ENCODE assay signal across 1 cellular context in the genomic region with DNA sequence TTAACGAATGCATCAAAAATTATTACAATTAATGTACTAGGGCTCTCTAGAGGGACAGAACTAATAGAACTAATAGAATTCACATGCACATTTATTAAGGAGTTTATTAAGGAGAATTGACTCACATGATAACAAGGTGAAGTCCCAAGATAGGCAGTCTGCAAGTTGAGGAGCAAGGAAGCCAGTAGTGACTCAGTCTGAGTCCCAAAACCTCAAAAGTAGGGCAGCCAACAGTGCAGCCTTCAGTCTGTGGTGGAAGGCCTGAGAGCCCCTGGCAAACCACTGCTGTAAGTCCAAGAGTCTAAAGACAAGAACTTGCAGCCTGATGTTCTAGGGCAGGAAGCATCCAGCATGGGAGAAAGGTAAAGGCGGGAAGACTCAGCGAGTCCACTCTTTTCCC.
TF ChIP-seq lines count a peak whose summit lies in the region.

No MANE protein-coding gene starts in this region.

TF ChIP-seq in WTC11, 78 proteins besides CTCF, POLR2A, EP300 and RAD21 (continued from another document):
- TF ChIP-seq, protein P1, sequence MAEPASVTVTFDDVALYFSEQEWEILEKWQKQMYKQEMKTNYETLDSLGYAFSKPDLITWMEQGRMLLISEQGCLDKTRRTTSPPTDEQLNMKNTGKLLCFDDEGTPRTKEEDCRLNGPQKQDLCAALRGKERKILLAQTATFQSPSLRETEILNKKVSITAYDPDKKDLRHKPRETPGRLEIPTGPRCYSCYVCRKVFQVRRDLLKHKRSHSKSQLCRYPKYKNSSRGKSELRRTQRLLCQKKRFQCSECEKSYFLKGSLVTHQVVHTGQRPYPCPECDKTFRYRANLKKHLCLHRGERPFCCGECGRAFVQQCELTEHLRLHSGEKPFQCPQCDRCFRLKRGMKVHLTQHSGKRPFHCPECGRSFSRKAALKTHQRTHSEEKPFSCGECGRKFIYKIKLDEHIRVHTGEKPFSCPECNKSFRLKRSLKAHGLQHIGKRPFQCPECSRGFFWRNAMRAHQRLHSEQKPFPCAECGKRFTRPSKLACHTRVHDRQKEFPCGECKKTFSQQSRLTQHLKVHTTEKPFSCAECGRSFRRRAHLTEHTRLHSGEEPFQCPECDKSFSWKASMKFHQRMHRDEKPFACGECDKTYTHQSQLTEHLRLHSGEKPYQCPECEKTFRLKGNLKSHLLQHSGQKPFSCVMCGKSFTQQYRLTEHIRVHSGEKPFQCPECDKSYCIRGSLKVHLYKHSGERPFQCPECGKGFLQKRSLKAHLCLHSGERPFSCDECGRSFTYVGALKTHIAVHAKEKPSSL (CRISPR knock-in tag; conservative IDR thresholded peaks at IDR 0.05), result no peak
- TF ChIP-seq FOXP1 (CRISPR knock-in tag; IDR thresholded peaks at IDR 0.05; ENCODE audit: borderline replicate concordance) (no peak), ZNF138 (CRISPR knock-in tag; conservative IDR thresholded peaks at IDR 0.05) (no peak), CREB1 (CRISPR knock-in tag; IDR thresholded peaks at IDR 0.05) (no peak), SMAD3 (CRISPR knock-in tag; IDR thresholded peaks at IDR 0.05; ENCODE audit: borderline replicate concordance) (no peak), ZNF232 (CRISPR knock-in tag; IDR thresholded peaks at IDR 0.05) (no peak)
- TF ChIP-seq, protein P2, sequence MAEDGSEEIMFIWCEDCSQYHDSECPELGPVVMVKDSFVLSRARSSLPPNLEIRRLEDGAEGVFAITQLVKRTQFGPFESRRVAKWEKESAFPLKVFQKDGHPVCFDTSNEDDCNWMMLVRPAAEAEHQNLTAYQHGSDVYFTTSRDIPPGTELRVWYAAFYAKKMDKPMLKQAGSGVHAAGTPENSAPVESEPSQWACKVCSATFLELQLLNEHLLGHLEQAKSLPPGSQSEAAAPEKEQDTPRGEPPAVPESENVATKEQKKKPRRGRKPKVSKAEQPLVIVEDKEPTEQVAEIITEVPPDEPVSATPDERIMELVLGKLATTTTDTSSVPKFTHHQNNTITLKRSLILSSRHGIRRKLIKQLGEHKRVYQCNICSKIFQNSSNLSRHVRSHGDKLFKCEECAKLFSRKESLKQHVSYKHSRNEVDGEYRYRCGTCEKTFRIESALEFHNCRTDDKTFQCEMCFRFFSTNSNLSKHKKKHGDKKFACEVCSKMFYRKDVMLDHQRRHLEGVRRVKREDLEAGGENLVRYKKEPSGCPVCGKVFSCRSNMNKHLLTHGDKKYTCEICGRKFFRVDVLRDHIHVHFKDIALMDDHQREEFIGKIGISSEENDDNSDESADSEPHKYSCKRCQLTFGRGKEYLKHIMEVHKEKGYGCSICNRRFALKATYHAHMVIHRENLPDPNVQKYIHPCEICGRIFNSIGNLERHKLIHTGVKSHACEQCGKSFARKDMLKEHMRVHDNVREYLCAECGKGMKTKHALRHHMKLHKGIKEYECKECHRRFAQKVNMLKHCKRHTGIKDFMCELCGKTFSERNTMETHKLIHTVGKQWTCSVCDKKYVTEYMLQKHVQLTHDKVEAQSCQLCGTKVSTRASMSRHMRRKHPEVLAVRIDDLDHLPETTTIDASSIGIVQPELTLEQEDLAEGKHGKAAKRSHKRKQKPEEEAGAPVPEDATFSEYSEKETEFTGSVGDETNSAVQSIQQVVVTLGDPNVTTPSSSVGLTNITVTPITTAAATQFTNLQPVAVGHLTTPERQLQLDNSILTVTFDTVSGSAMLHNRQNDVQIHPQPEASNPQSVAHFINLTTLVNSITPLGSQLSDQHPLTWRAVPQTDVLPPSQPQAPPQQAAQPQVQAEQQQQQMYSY (CRISPR knock-in tag; IDR thresholded peaks at IDR 0.05), result no peak
- TF ChIP-seq, protein P3, sequence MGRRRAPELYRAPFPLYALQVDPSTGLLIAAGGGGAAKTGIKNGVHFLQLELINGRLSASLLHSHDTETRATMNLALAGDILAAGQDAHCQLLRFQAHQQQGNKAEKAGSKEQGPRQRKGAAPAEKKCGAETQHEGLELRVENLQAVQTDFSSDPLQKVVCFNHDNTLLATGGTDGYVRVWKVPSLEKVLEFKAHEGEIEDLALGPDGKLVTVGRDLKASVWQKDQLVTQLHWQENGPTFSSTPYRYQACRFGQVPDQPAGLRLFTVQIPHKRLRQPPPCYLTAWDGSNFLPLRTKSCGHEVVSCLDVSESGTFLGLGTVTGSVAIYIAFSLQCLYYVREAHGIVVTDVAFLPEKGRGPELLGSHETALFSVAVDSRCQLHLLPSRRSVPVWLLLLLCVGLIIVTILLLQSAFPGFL (CRISPR knock-in tag; IDR thresholded peaks at IDR 0.05; ENCODE audit: borderline replicate concordance), result no peak
- TF ChIP-seq, protein P4, sequence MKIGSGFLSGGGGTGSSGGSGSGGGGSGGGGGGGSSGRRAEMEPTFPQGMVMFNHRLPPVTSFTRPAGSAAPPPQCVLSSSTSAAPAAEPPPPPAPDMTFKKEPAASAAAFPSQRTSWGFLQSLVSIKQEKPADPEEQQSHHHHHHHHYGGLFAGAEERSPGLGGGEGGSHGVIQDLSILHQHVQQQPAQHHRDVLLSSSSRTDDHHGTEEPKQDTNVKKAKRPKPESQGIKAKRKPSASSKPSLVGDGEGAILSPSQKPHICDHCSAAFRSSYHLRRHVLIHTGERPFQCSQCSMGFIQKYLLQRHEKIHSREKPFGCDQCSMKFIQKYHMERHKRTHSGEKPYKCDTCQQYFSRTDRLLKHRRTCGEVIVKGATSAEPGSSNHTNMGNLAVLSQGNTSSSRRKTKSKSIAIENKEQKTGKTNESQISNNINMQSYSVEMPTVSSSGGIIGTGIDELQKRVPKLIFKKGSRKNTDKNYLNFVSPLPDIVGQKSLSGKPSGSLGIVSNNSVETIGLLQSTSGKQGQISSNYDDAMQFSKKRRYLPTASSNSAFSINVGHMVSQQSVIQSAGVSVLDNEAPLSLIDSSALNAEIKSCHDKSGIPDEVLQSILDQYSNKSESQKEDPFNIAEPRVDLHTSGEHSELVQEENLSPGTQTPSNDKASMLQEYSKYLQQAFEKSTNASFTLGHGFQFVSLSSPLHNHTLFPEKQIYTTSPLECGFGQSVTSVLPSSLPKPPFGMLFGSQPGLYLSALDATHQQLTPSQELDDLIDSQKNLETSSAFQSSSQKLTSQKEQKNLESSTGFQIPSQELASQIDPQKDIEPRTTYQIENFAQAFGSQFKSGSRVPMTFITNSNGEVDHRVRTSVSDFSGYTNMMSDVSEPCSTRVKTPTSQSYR (CRISPR knock-in tag; IDR thresholded peaks at IDR 0.05), result no peak
- TF ChIP-seq, protein P5, sequence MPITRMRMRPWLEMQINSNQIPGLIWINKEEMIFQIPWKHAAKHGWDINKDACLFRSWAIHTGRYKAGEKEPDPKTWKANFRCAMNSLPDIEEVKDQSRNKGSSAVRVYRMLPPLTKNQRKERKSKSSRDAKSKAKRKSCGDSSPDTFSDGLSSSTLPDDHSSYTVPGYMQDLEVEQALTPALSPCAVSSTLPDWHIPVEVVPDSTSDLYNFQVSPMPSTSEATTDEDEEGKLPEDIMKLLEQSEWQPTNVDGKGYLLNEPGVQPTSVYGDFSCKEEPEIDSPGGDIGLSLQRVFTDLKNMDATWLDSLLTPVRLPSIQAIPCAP (CRISPR knock-in tag; IDR thresholded peaks at IDR 0.05), result no peak
- TF ChIP-seq, protein P6, sequence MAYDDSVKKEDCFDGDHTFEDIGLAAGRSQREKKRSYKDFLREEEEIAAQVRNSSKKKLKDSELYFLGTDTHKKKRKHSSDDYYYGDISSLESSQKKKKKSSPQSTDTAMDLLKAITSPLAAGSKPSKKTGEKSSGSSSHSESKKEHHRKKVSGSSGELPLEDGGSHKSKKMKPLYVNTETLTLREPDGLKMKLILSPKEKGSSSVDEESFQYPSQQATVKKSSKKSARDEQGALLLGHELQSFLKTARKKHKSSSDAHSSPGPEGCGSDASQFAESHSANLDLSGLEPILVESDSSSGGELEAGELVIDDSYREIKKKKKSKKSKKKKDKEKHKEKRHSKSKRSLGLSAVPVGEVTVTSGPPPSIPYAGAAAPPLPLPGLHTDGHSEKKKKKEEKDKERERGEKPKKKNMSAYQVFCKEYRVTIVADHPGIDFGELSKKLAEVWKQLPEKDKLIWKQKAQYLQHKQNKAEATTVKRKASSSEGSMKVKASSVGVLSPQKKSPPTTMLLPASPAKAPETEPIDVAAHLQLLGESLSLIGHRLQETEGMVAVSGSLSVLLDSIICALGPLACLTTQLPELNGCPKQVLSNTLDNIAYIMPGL (CRISPR knock-in tag; IDR thresholded peaks at IDR 0.05), result no peak
